Comparison of ENCODE assay signal across 29 cellular contexts in genomic region chr15:68594533-68595259, GRCh38. TPM values are rescaled to one million over a fixed set of nuclear protein-coding genes. Genes with fewer than 3 reads are reported as not detected.
A peak's percentile ranks its signal among the peaks of the same experiment; 100 is the strongest.
DNase-seq lines count a peak whose midpoint lies in the region; ATAC-seq, FAIRE-seq and TF ChIP-seq lines count a peak whose summit lies in the region.
"Had no signal": no experiment of that assay in that cellular context is flagged by ENCODE, and none has a peak within 500 bp of the region (broad histone marks: within the 10 kb centered on the region; RNA-seq: fewer than 3 reads in every experiment).

No MANE protein-coding gene starts in this region.

- H3K27ac ChIP-seq in A549 (no peak overlapping the region), astrocyte (ENCODE audit: low read depth, low read length) (no peak overlapping the region), H1 (ENCODE audit: low read depth, low read length) (no peak overlapping the region), neural progenitor cell (no peak overlapping the region)
- H3K27ac ChIP-seq: gastrocnemius medialis, RWPE1, testis had no signal

- H3K9me3 ChIP-seq in A549 (no peaks in the 10 kb centered on the region), astrocyte (ENCODE audit: insufficient read depth, low read depth, low read length) (no peaks in the 10 kb centered on the region), H1 (ENCODE audit: insufficient read depth in 2 of 2, low read depth in 1 of 2, low read length in 1 of 2) (no peaks in the 10 kb centered on the region), neural progenitor cell (ENCODE audit: low read depth) (no peaks in the 10 kb centered on the region)
- H3K9me3 ChIP-seq: gastrocnemius medialis, testis had no signal

- H2BK15ac ChIP-seq in H1 (ENCODE audit: low read length), result no peak overlapping the region

- no peak overlapping the region for H3K18ac ChIP-seq in H1 (ENCODE audit: extremely low read depth, low read length)

- H3K36me3 ChIP-seq in astrocyte (ENCODE audit: insufficient read depth, low read length) (no peaks in the 10 kb centered on the region), H1 (ENCODE audit: control insufficient read depth in 2 of 4, insufficient read depth in 4 of 4, low read length in 3 of 4) (no peaks in the 10 kb centered on the region), neural progenitor cell (no peaks in the 10 kb centered on the region)
- H3K36me3 ChIP-seq: gastrocnemius medialis had no signal

- no peak overlapping the region for H3K4me2 ChIP-seq in A549
- peak overlapping the region; percentile 24 for H3K4me2 ChIP-seq in astrocyte (ENCODE audit: low read length)
- H3K4me2 ChIP-seq in H1 (ENCODE audit: insufficient read depth in 1 of 2, low read depth in 2 of 2, low read length in 2 of 2), result no peak overlapping the region
- H3K4me2 ChIP-seq in neural progenitor cell, result peak overlapping the region; percentile 52

- H2BK20ac ChIP-seq in H1 (ENCODE audit: low read length), result no peak overlapping the region

- no peaks in the 10 kb centered on the region for H3K36me3 Mint-ChIP-seq in astrocyte (ENCODE audit: low read depth, unreplicated experiment)
- peaks cover 2% of the 10 kb centered on the region for H3K36me3 Mint-ChIP-seq in neural progenitor cell
- H3K36me3 Mint-ChIP-seq in progenitor cell of endocrine pancreas (ENCODE audit: insufficient read depth), result no peaks in the 10 kb centered on the region
- H3K36me3 Mint-ChIP-seq in T-cell, result no peaks in the 10 kb centered on the region
- H3K36me3 Mint-ChIP-seq in activated naive CD8-positive, alpha-beta T cell treated with anti-CD3 and anti-CD28 coated beads, Interleukin-2, amount 50 U/mL, for 24 hours (ENCODE audit: low read depth), result no peaks in the 10 kb centered on the region
- H3K36me3 Mint-ChIP-seq: activated naive CD8-positive, alpha-beta T cell had no signal

- no peak for DNase-seq in A549 (ENCODE audit: low read depth in 1 of 2, low spot score in 1 of 2)
- DNase-seq in astrocyte (ENCODE audit: low read depth), result no peak
- DNase-seq in H1 (ENCODE audit: low read depth in 1 of 2, low spot score in 2 of 2), result no peak
- DNase-seq in neural progenitor cell (ENCODE audit: low spot score), result no peak
- DNase-seq in progenitor cell of endocrine pancreas (ENCODE audit: low spot score, unreplicated experiment), result no peak
- no peak for DNase-seq in T-cell
- no peak for DNase-seq in activated naive CD8-positive, alpha-beta T cell treated with anti-CD3 and anti-CD28 coated beads, Interleukin-2, amount 50 U/mL, for 24 hours
- DNase-seq: activated CD4-positive, alpha-beta T cell treated with anti-CD3 and anti-CD28 coated beads, Interleukin-2, amount 50 U/mL, for 1 hour; activated CD4-positive, CD25-positive, alpha-beta regulatory T cell; activated effector memory CD4-positive, alpha-beta T cell treated with anti-CD3 and anti-CD28 coated beads, Interleukin-2, amount 50 U/mL, for 16 hours; activated T-cell treated with anti-CD3 and anti-CD28 coated beads, Interleukin-2, amount 50 U/mL, for 1 hour; CD4-positive, alpha-beta T cell; gastrocnemius medialis; H9; hippocampal formation; Kasumi-1; left colon; NCI-H2029; NCI-H524; OCI-M1; stimulated activated naive CD4-positive, alpha-beta T cell; testis had no signal

- no peaks in the 10 kb centered on the region for H3K27me3 ChIP-seq in astrocyte (ENCODE audit: insufficient read depth, low read length)
- H3K27me3 ChIP-seq in H1 (replicated peaks in 1 of 4; ENCODE audit: control insufficient read depth in 3 of 4, extremely low read depth in 1 of 4, insufficient read depth in 3 of 4, low read length in 3 of 4), result no peaks in the 10 kb centered on the region
- H3K27me3 ChIP-seq in neural progenitor cell, result no peaks in the 10 kb centered on the region
- H3K27me3 ChIP-seq: gastrocnemius medialis, testis had no signal

- H3K4me3 ChIP-seq in A549, result no peak overlapping the region
- no peak overlapping the region for H3K4me3 ChIP-seq in astrocyte (ENCODE audit: insufficient read depth, low read depth, low read length)
- H3K4me3 ChIP-seq in H1 (ENCODE audit: extremely low read depth in 1 of 4, insufficient read depth in 2 of 4, low read depth in 3 of 4, low read length in 4 of 4), result no peak overlapping the region
- no peak overlapping the region for H3K4me3 ChIP-seq in neural progenitor cell
- H3K4me3 ChIP-seq: gastrocnemius medialis, testis had no signal

- peaks cover 9% of the 10 kb centered on the region for H3F3A ChIP-seq in neural progenitor cell (ENCODE audit: low read depth)

- H3K9me3 Mint-ChIP-seq in astrocyte (ENCODE audit: unreplicated experiment) (no peaks in the 10 kb centered on the region), neural progenitor cell (no peaks in the 10 kb centered on the region), progenitor cell of endocrine pancreas (ENCODE audit: low read depth) (no peaks in the 10 kb centered on the region), T-cell (no peaks in the 10 kb centered on the region)
- no peaks in the 10 kb centered on the region for H3K9me3 Mint-ChIP-seq in activated naive CD8-positive, alpha-beta T cell treated with anti-CD3 and anti-CD28 coated beads, Interleukin-2, amount 50 U/mL, for 24 hours
- H3K9me3 Mint-ChIP-seq: CD4-positive, alpha-beta T cell; central memory CD8-positive, alpha-beta T cell; H9 had no signal

- no peak for TF ChIP-seq RAD21 in A549 (conservative IDR thresholded peaks at IDR 0.05 in 1 of 2, IDR thresholded peaks at IDR 0.05 in 1 of 2)
- TF ChIP-seq RAD21 in H1 (IDR thresholded peaks at IDR 0.05 in 1 of 2, conservative IDR thresholded peaks at IDR 0.05 in 1 of 2; ENCODE audit: low read depth in 2 of 2, low read length in 2 of 2), result no peak

- H3K14ac ChIP-seq in H1 (ENCODE audit: insufficient read length), result no peak overlapping the region

- H3K4me1 Mint-ChIP-seq in astrocyte (ENCODE audit: low read depth, unreplicated experiment) (peaks cover 18% of the 10 kb centered on the region), neural progenitor cell (peaks cover 80% of the 10 kb centered on the region), progenitor cell of endocrine pancreas (ENCODE audit: low read depth) (no peaks in the 10 kb centered on the region), T-cell (peaks cover 0 to 2% (median 0%) of the 10 kb centered on the region in 3 donors)
- H3K4me1 Mint-ChIP-seq in activated naive CD8-positive, alpha-beta T cell treated with anti-CD3 and anti-CD28 coated beads, Interleukin-2, amount 50 U/mL, for 24 hours, result peaks cover 4% of the 10 kb centered on the region
- H3K4me1 Mint-ChIP-seq: central memory CD8-positive, alpha-beta T cell had no signal

- H4K5ac ChIP-seq in H1 (ENCODE audit: insufficient read length, low read depth, low read length), result no peak overlapping the region

- no peak overlapping the region for H3K4me3 Mint-ChIP-seq in astrocyte (ENCODE audit: unreplicated experiment)
- H3K4me3 Mint-ChIP-seq in neural progenitor cell, result no peak overlapping the region
- no peak overlapping the region for H3K4me3 Mint-ChIP-seq in progenitor cell of endocrine pancreas (ENCODE audit: low read depth)
- no peak overlapping the region for H3K4me3 Mint-ChIP-seq in T-cell
- no peak overlapping the region for H3K4me3 Mint-ChIP-seq in activated naive CD8-positive, alpha-beta T cell treated with anti-CD3 and anti-CD28 coated beads, Interleukin-2, amount 50 U/mL, for 24 hours
- H3K4me3 Mint-ChIP-seq: activated naive CD8-positive, alpha-beta T cell; CD4-positive, alpha-beta T cell; central memory CD8-positive, alpha-beta T cell; H9 had no signal

- H3K27me3 Mint-ChIP-seq in astrocyte (ENCODE audit: low read depth, unreplicated experiment) (no peaks in the 10 kb centered on the region), neural progenitor cell (ENCODE audit: insufficient read depth, low read depth) (peaks cover 11% of the 10 kb centered on the region), progenitor cell of endocrine pancreas (peaks cover 44% of the 10 kb centered on the region), T-cell (peaks cover 4 to 6% of the 10 kb centered on the region in 2 donors)
- H3K27me3 Mint-ChIP-seq in activated naive CD8-positive, alpha-beta T cell treated with anti-CD3 and anti-CD28 coated beads, Interleukin-2, amount 50 U/mL, for 24 hours, result peaks cover 4% of the 10 kb centered on the region
- H3K27me3 Mint-ChIP-seq: CD4-positive, alpha-beta T cell had no signal

- no peak overlapping the region for H2BK120ac ChIP-seq in H1 (replicated peaks; ENCODE audit: low read depth, low read length)

- no peak overlapping the region for H4K8ac ChIP-seq in H1 (ENCODE audit: extremely low read depth, insufficient read depth, low read length)

- H2BK5ac ChIP-seq in H1 (ENCODE audit: low read depth, low read length), result no peak overlapping the region

- CTCF ChIA-PET in A549 (lab: Yijun Ruan, JAX), result interaction anchor here (0.5 to 2.1 kb wide), 6 partner anchors 35 to 219 kb away, joined by 3 to 7 read pairs (median 5); no protein-coding TSS in a partner anchor
- CTCF ChIA-PET in H1 (lab: Charles Lee; ENCODE audit: partially characterized antibody), result interaction anchor here (1.0 to 2.8 kb wide), 4 partner anchors 18 to 79 kb away, joined by 3 to 12 read pairs (median 7); no protein-coding TSS in a partner anchor
- CTCF ChIA-PET in T-cell (lab: Charles Lee), result no interaction called here

- ATAC-seq in A549 (no peak), GM18861 (IDR thresholded peaks at IDR 0.05; ENCODE audit: unreplicated experiment) (no peak), T-cell (replicated peaks in 1 of 4) (no peak)
- ATAC-seq in activated naive CD8-positive, alpha-beta T cell treated with anti-CD3 and anti-CD28 coated beads, Interleukin-2, amount 50 U/mL, for 24 hours, result no peak
- ATAC-seq: gastrocnemius medialis, HepG2, left colon had no signal

- H2AK5ac ChIP-seq in H1 (ENCODE audit: low read depth, low read length), result peak overlapping the region; percentile 42; the same call in 1 of the 2 replicates

- no peak overlapping the region for H3K4ac ChIP-seq in H1 (replicated peaks; ENCODE audit: insufficient read length, low read depth, low read length)

- H3K56ac ChIP-seq in H1 (replicated peaks; ENCODE audit: insufficient read length, low read depth, low read length), result no peak overlapping the region

- no peak overlapping the region for H3K9ac ChIP-seq in astrocyte (ENCODE audit: low read length)
- no peak overlapping the region for H3K9ac ChIP-seq in H1 (replicated peaks in 1 of 4; ENCODE audit: extremely low read depth in 1 of 4, low read depth in 3 of 4, low read length in 3 of 4)
- H3K9ac ChIP-seq in neural progenitor cell, result no peak overlapping the region

- POLR2A ChIA-PET in A549 (lab: Yijun Ruan, JAX), result no interaction called here
- POLR2A ChIA-PET in H1 (lab: Charles Lee; ENCODE audit: partially characterized antibody), result interaction anchor here (0.9 kb wide), 1 partner anchor 13 kb away, joined by 3 read pairs; no protein-coding TSS in a partner anchor
- POLR2A ChIA-PET in T-cell (lab: Charles Lee), result no interaction called here

- H4K20me1 ChIP-seq in astrocyte (ENCODE audit: insufficient read depth, low read length), result peaks cover 35% of the 10 kb centered on the region
- H4K20me1 ChIP-seq in H1 (replicated peaks in 1 of 2; ENCODE audit: control insufficient read depth in 1 of 2, insufficient read depth in 2 of 2, low read length in 2 of 2), result no peaks in the 10 kb centered on the region
- H4K20me1 ChIP-seq in neural progenitor cell (ENCODE audit: low read depth), result no peaks in the 10 kb centered on the region

- H3K4me1 ChIP-seq in A549, result no peaks in the 10 kb centered on the region
- H3K4me1 ChIP-seq in astrocyte (ENCODE audit: insufficient read depth, low read length), result peaks cover 46% of the 10 kb centered on the region
- peaks cover 3 to 28% (median 9%) of the 10 kb centered on the region in 4 experiments for H3K4me1 ChIP-seq in H1 (replicated peaks in 1 of 4; ENCODE audit: control insufficient read depth in 3 of 4, insufficient read depth in 4 of 4, low read length in 3 of 4)
- peaks cover 58% of the 10 kb centered on the region for H3K4me1 ChIP-seq in neural progenitor cell

- no peak overlapping the region for H2BK12ac ChIP-seq in H1 (ENCODE audit: low read depth, low read length)

- H3K27ac Mint-ChIP-seq in astrocyte (ENCODE audit: unreplicated experiment) (no peak overlapping the region), neural progenitor cell (no peak overlapping the region), progenitor cell of endocrine pancreas (no peak overlapping the region), T-cell (no peak overlapping the region)
- no peak overlapping the region for H3K27ac Mint-ChIP-seq in activated naive CD8-positive, alpha-beta T cell treated with anti-CD3 and anti-CD28 coated beads, Interleukin-2, amount 50 U/mL, for 24 hours
- H3K27ac Mint-ChIP-seq: activated naive CD8-positive, alpha-beta T cell; CD4-positive, alpha-beta T cell; H9 had no signal

- WGBS in A549 (ENCODE audit: missing lambda C conversion rate), result 42% methylated on average over 6 of the region's 6 CpGs
- WGBS in H1 (ENCODE audit: extremely low coverage in 1 of 2, insufficient coverage in 1 of 2, insufficient read length in 1 of 2, insufficient replicate concordance in 2 of 2, low coverage in 1 of 2, low lambda C conversion rate in 2 of 2, missing lambda C conversion rate in 1 of 2), 2 experiments, result 90% methylated on average over 6 of the region's 6 CpGs; no CpG with 5 or more reads in 1 of the 2 experiments

- no peak for FAIRE-seq in A549 (lab: Jason Lieb, UNC)
- no peak for FAIRE-seq in astrocyte (lab: Jason Lieb, UNC)
- FAIRE-seq in H1 (lab: Jason Lieb, UNC), result no peak
- FAIRE-seq: A204.1, HepG2 had no signal

- H3K23me2 ChIP-seq in H1 (ENCODE audit: low read depth, low read length), result no peaks in the 10 kb centered on the region

- peaks cover 96% of the 10 kb centered on the region for H3K79me2 ChIP-seq in astrocyte (ENCODE audit: insufficient read depth, low read length)
- H3K79me2 ChIP-seq in H1 (ENCODE audit: control insufficient read depth in 1 of 2, insufficient read depth in 2 of 2, low read length in 2 of 2), result no peaks in the 10 kb centered on the region
- H3K79me2 ChIP-seq in neural progenitor cell (ENCODE audit: low read depth), result no peaks in the 10 kb centered on the region

- TF ChIP-seq POLR2A in A549 (IDR thresholded peaks at IDR 0.05; ENCODE audit: low read length) (no peak), H1 (IDR thresholded peaks at IDR 0.05; ENCODE audit: control extremely low read depth in 1 of 2, low read depth in 2 of 2, low read length in 2 of 2) (no peak)

- H3K23ac ChIP-seq in H1 (ENCODE audit: insufficient read length), result no peak overlapping the region

- no peak overlapping the region for H4K91ac ChIP-seq in H1 (replicated peaks; ENCODE audit: insufficient read length, low read length)

- TF ChIP-seq EP300 in A549 (IDR thresholded peaks at IDR 0.05), result no peak
- TF ChIP-seq EP300 in H1 (IDR thresholded peaks at IDR 0.05; ENCODE audit: borderline replicate concordance in 1 of 2, low read depth in 2 of 2, low read length in 2 of 2), result no peak

- TF ChIP-seq CTCF in A549 (IDR thresholded peaks at IDR 0.05), result no peak
- TF ChIP-seq CTCF in astrocyte (IDR thresholded peaks at IDR 0.05; ENCODE audit: insufficient read depth, low read depth, low read length), result no peak
- no peak for TF ChIP-seq CTCF in H1 (IDR thresholded peaks at IDR 0.05; ENCODE audit: control extremely low read depth in 1 of 3, insufficient read depth in 1 of 3, low read depth in 1 of 3, low read length in 3 of 3)
- TF ChIP-seq CTCF in neural progenitor cell (IDR thresholded peaks at IDR 0.05), result no peak
- no peak for TF ChIP-seq CTCF in progenitor cell of endocrine pancreas (IDR thresholded peaks at IDR 0.05; ENCODE audit: unreplicated experiment)

- H2AFZ ChIP-seq in astrocyte (ENCODE audit: low read depth, low read length), result no peak overlapping the region
- H2AFZ ChIP-seq in H1 (ENCODE audit: low read length), result no peak overlapping the region
- no peak overlapping the region for H2AFZ ChIP-seq in neural progenitor cell (replicated peaks)

- no peaks in the 10 kb centered on the region for H3K79me1 ChIP-seq in H1 (ENCODE audit: low read depth, low read length)

RNA-seq across cellular contexts. Expression of gene CORO2B, which starts 15.9 kb away (rescaled TPM):
- 2.0 and 2.4 TPM in 2 replicates for polyA plus RNA-seq in A549 (2011; rRNA removed)
- polyA plus RNA-seq in A549 (2012; cell fraction: cytosol; rRNA removed), result 1.3 and 1.7 TPM in 2 replicates
- polyA plus RNA-seq in A549 (2012; cell fraction: nucleus; rRNA removed), result 1.5 and 1.8 TPM in 2 replicates
- polyA plus RNA-seq in A549 (2017; fragmentation: RNase III; extraction: RNeasy Plus Mini Kit Qiagen cat#74134 plus additional on column Dnase treatment), result 1.8 to 2.4 TPM (median 2.3 TPM) in 3 replicates
- polyA minus RNA-seq in A549 (2011; rRNA and poly(A)+ RNA removed), result 1.9 and 2.6 TPM in 2 replicates
- total RNA-seq in astrocyte, result 6.2 and 7.4 TPM in 2 replicates
- total RNA-seq in H1 (2021; fragmentation: NEBNext Ultra II Directional; extraction: Animal tissue kit (Norgen Biotek cat#: 25700)), result 3.4 and 4.7 TPM in 2 replicates
- 6.1 and 6.7 TPM in 2 replicates for polyA plus RNA-seq in H1 (2011; rRNA removed)
- 3.5 TPM for polyA plus RNA-seq in H1 (2011; cell fraction: cytosol; rRNA removed)
- polyA plus RNA-seq in H1 (2011; cell fraction: nucleus; rRNA removed), result 5.4 TPM
- polyA plus RNA-seq in H1 (2012, experiment 1 of 2), result 3.8 to 5.5 TPM (median 4.8 TPM) in 4 replicates
- polyA plus RNA-seq in H1 (2012, experiment 2 of 2), result 3.7 TPM
- polyA plus RNA-seq in H1 (2013, experiment 1 of 2), result 2.4 TPM
- 2.2 TPM for polyA plus RNA-seq in H1 (2013, experiment 2 of 2)
- polyA minus RNA-seq in H1 (2011; rRNA and poly(A)+ RNA removed), result 4.0 TPM in 2 replicates
- polyA minus RNA-seq in H1 (2011; cell fraction: cytosol; rRNA and poly(A)+ RNA removed), result 2.9 TPM
- 2.2 TPM for polyA minus RNA-seq in H1 (2011; cell fraction: nucleus; rRNA and poly(A)+ RNA removed)
- total RNA-seq in neural progenitor cell (ENCODE audit: low replicate concordance), result 1.0 and 3.3 TPM in 2 replicates
- total RNA-seq in progenitor cell of endocrine pancreas, result 1.5 and 2.0 TPM in 2 replicates
- under 1 TPM in 3 of 5 donors, not detected in 2; 0.06 to 0.39 (median 0.09) TPM for total RNA-seq in T-cell
- total RNA-seq: CD4-positive, alpha-beta T cell; T-helper 1 cell treated with Interleukin-12 subunit alpha and Interleukin-12 subunit beta and Interleukin-4 antibody, amounts not matched to agents 30 ng/mL and 1 ng/mL, for 36 hours had no signal

Comparison
In these comparisons a context has a peak if more than half of its experiments do, and no peak if none do; other contexts are left out.
1. H3K4me2 ChIP-seq: peak in astrocyte (single experiment) and neural progenitor cell (single experiment); none in A549 (single experiment) and H1 (0 of 2).
2. CTCF ChIA-PET loops: an anchor here in A549 (0.5 to 2.1 kb wide) and H1 (1.0 to 2.8 kb wide); none called in T-cell.